19 cellular contexts compared by ENCODE assay signal in the genomic region with DNA sequence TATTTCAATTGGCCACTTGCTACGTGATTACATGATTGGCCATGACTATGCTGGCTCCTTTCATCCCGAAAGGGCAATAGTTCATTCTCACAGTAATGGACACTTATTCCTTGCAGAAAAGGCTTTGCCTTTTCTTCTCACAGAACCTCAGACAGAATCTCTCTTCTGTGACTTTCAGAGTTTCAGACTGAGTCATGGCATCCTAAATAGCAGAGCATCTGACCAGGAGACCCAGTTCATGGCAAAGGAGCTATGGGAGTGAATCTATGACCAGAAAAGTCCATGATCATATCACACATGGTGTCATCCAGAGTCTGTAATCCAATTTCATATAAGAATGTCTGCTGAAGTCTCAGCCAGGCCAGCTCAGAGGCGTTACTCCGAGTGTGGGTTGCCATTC.
"Had no signal": no experiment of that assay in that cellular context is flagged by ENCODE, and none has a peak within 500 bp of the region (broad histone marks: within the 10 kb centered on the region; RNA-seq: fewer than 3 reads in every experiment).

No MANE protein-coding gene starts in this region.

- H3K9me3 ChIP-seq: esophagus squamous epithelium, gastroesophageal sphincter, mucosa of descending colon, neutrophil, psoas muscle, right lobe of liver, tibial artery, upper lobe of left lung had no signal

- H3K4me1 ChIP-seq: esophagus squamous epithelium, gastroesophageal sphincter, psoas muscle, right lobe of liver, tibial artery, upper lobe of left lung had no signal

- H3K36me3 ChIP-seq: esophagus squamous epithelium, gastroesophageal sphincter, neutrophil, right lobe of liver, tibial artery, upper lobe of left lung had no signal

- ATAC-seq: gastroesophageal sphincter; left lobe of liver; mucosa of descending colon; naive thymus-derived CD8-positive, alpha-beta T cell; psoas muscle; right lobe of liver; stimulated activated memory B cell treated with anti-CD40 and anti-IgM and Interleukin-4, amounts not matched to agents 10 μg/mL and 1 μg/mL and 100 μg/mL, for 72 hours had no signal

- H3K4me3 ChIP-seq: esophagus squamous epithelium, gastroesophageal sphincter, mucosa of descending colon, psoas muscle, right lobe of liver, tibial artery, upper lobe of left lung had no signal

- H3K27me3 ChIP-seq: gastroesophageal sphincter, neutrophil, right lobe of liver, tibial artery, upper lobe of left lung had no signal

- H3K27ac ChIP-seq: esophagus squamous epithelium, gastroesophageal sphincter, neutrophil, psoas muscle, right lobe of liver, tibial artery, upper lobe of left lung had no signal

- DNase-seq: cortex of kidney; effector memory CD4-positive, alpha-beta T cell; esophagus squamous epithelium; foreskin fibroblast; glutamatergic neuron; islet precursor cell; mammary epithelial cell; mucosa of descending colon; naive thymus-derived CD8-positive, alpha-beta T cell; psoas muscle; retina; right lobe of liver; stimulated activated CD4-positive, alpha-beta T cell treated with anti-CD3 and anti-CD28 coated beads, Interleukin-4, amount 100 ng/mL, for 24 hours; tibial artery; upper lobe of left lung had no signal
